ENCODE assay signal across 1 cellular context in the genomic region with DNA sequence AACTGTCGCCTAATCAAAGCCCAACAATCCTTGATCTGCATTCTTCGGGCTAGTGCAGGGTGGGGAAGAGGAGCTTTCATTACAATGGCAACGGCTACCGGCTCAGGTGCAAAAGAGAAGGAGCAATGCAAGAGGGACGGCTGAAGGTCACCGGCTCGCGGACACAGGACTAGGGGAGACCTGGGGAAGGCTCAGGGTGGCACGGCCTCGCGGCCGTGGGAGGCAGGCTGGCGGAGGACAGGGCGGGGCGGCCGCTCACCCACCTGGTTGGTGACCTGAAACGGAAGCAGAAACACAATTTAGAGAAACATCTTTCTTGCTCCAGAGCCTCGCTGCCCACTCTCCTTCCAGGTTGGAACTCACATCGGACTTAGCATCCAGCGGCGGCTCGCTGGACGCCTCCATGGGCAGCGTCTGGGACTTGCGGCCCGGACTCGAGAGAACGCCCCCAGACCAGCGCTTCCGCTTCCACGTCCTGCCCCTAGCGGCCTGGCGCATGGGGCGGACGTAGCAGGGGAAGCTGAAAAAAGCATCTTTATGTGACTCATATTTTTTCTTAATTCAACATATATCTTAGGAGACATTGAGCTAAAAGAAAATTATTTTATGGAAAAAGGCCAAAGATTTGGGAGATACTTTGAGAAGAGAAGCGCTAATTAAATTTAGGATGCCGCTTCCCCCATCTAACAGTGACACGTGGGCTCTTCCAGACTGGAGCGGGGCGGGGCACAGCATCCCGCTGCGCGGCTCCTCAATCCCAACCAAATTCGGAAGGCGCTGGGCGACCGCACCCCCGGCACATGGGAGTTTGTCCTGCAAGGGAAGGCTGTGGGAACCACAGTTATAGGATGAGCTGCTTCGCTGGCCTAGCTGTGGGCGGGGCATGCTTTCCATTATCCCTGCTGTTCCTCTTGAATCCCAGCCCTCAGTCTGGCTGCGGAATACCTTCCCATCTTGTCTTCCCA.
TF ChIP-seq lines count a peak whose summit lies in the region.

A gene (minus strand): TSS at position 441 of the 965 bp plus-strand sequence. CDS start 36 bp downstream, at position 405.

TF ChIP-seq in HepG2, 621 proteins besides CTCF, POLR2A, EP300 and RAD21 (continued from another document and continues in another):
- TF ChIP-seq, protein P1, sequence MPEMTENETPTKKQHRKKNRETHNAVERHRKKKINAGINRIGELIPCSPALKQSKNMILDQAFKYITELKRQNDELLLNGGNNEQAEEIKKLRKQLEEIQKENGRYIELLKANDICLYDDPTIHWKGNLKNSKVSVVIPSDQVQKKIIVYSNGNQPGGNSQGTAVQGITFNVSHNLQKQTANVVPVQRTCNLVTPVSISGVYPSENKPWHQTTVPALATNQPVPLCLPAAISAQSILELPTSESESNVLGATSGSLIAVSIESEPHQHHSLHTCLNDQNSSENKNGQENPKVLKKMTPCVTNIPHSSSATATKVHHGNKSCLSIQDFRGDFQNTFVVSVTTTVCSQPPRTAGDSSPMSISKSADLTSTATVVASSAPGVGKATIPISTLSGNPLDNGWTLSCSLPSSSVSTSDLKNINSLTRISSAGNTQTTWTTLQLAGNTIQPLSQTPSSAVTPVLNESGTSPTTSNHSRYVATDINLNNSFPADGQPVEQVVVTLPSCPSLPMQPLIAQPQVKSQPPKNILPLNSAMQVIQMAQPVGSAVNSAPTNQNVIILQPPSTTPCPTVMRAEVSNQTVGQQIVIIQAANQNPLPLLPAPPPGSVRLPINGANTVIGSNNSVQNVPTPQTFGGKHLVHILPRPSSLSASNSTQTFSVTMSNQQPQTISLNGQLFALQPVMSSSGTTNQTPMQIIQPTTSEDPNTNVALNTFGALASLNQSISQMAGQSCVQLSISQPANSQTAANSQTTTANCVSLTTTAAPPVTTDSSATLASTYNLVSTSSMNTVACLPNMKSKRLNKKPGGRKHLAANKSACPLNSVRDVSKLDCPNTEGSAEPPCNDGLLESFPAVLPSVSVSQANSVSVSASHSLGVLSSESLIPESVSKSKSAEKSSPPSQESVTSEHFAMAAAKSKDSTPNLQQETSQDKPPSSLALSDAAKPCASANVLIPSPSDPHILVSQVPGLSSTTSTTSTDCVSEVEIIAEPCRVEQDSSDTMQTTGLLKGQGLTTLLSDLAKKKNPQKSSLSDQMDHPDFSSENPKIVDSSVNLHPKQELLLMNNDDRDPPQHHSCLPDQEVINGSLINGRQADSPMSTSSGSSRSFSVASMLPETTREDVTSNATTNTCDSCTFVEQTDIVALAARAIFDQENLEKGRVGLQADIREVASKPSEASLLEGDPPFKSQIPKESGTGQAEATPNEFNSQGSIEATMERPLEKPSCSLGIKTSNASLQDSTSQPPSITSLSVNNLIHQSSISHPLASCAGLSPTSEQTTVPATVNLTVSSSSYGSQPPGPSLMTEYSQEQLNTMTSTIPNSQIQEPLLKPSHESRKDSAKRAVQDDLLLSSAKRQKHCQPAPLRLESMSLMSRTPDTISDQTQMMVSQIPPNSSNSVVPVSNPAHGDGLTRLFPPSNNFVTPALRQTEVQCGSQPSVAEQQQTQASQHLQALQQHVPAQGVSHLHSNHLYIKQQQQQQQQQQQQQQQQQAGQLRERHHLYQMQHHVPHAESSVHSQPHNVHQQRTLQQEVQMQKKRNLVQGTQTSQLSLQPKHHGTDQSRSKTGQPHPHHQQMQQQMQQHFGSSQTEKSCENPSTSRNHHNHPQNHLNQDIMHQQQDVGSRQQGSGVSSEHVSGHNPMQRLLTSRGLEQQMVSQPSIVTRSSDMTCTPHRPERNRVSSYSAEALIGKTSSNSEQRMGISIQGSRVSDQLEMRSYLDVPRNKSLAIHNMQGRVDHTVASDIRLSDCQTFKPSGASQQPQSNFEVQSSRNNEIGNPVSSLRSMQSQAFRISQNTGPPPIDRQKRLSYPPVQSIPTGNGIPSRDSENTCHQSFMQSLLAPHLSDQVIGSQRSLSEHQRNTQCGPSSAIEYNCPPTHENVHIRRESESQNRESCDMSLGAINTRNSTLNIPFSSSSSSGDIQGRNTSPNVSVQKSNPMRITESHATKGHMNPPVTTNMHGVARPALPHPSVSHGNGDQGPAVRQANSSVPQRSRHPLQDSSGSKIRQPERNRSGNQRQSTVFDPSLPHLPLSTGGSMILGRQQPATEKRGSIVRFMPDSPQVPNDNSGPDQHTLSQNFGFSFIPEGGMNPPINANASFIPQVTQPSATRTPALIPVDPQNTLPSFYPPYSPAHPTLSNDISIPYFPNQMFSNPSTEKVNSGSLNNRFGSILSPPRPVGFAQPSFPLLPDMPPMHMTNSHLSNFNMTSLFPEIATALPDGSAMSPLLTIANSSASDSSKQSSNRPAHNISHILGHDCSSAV (CRISPR knock-in tag; IDR thresholded peaks at IDR 0.05; ENCODE audit: borderline replicate concordance), result no peak
- TF ChIP-seq ESRRA (CRISPR knock-in tag; IDR thresholded peaks at IDR 0.05; ENCODE audit: low read depth), result 0 out of 2 replicates have a peak, but pooled peaks have one; percentile 51
- no peak for TF ChIP-seq ZSCAN31 (CRISPR knock-in tag; IDR thresholded peaks at IDR 0.05; ENCODE audit: low read depth)
- TF ChIP-seq RCOR2 (CRISPR knock-in tag; IDR thresholded peaks at IDR 0.05), result no peak
- no peak for TF ChIP-seq FIP1L1 (IDR thresholded peaks at IDR 0.05; ENCODE audit: borderline replicate concordance, insufficient read depth, low read depth, low read length)
- TF ChIP-seq PITX1 (CRISPR knock-in tag; IDR thresholded peaks at IDR 0.05), result no peak
- TF ChIP-seq, protein P2, sequence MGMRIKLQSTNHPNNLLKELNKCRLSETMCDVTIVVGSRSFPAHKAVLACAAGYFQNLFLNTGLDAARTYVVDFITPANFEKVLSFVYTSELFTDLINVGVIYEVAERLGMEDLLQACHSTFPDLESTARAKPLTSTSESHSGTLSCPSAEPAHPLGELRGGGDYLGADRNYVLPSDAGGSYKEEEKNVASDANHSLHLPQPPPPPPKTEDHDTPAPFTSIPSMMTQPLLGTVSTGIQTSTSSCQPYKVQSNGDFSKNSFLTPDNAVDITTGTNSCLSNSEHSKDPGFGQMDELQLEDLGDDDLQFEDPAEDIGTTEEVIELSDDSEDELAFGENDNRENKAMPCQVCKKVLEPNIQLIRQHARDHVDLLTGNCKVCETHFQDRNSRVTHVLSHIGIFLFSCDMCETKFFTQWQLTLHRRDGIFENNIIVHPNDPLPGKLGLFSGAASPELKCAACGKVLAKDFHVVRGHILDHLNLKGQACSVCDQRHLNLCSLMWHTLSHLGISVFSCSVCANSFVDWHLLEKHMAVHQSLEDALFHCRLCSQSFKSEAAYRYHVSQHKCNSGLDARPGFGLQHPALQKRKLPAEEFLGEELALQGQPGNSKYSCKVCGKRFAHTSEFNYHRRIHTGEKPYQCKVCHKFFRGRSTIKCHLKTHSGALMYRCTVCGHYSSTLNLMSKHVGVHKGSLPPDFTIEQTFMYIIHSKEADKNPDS (CRISPR knock-in tag; IDR thresholded peaks at IDR 0.05), result no peak; the same call in 1 of the 2 replicates
- TF ChIP-seq ZFAT (CRISPR knock-in tag; conservative IDR thresholded peaks at IDR 0.05), result no peak
- TF ChIP-seq ZFP82 (CRISPR knock-in tag; IDR thresholded peaks at IDR 0.05; ENCODE audit: borderline replicate concordance), result no peak
- TF ChIP-seq, protein P3, sequence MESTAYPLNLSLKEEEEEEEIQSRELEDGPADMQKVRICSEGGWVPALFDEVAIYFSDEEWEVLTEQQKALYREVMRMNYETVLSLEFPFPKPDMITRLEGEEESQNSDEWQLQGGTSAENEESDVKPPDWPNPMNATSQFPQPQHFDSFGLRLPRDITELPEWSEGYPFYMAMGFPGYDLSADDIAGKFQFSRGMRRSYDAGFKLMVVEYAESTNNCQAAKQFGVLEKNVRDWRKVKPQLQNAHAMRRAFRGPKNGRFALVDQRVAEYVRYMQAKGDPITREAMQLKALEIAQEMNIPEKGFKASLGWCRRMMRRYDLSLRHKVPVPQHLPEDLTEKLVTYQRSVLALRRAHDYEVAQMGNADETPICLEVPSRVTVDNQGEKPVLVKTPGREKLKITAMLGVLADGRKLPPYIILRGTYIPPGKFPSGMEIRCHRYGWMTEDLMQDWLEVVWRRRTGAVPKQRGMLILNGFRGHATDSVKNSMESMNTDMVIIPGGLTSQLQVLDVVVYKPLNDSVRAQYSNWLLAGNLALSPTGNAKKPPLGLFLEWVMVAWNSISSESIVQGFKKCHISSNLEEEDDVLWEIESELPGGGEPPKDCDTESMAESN (CRISPR knock-in tag; conservative IDR thresholded peaks at IDR 0.05), result peak; percentile 64; the same call in 1 of the 2 replicates
- TF ChIP-seq NPAS2 (CRISPR knock-in tag; IDR thresholded peaks at IDR 0.05; ENCODE audit: borderline replicate concordance), result no peak
- TF ChIP-seq, protein P4, sequence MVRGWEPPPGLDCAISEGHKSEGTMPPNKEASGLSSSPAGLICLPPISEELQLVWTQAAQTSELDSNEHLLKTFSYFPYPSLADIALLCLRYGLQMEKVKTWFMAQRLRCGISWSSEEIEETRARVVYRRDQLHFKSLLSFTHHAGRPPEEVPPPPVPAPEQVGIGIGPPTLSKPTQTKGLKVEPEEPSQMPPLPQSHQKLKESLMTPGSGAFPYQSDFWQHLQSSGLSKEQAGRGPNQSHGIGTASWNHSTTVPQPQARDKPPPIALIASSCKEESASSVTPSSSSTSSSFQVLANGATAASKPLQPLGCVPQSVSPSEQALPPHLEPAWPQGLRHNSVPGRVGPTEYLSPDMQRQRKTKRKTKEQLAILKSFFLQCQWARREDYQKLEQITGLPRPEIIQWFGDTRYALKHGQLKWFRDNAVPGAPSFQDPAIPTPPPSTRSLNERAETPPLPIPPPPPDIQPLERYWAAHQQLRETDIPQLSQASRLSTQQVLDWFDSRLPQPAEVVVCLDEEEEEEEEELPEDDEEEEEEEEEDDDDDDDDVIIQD (CRISPR knock-in tag; IDR thresholded peaks at IDR 0.05; ENCODE audit: low read depth), result no peak; the same call in 1 of the 2 replicates
- no peak for TF ChIP-seq CC2D1A (CRISPR knock-in tag; IDR thresholded peaks at IDR 0.05)
- TF ChIP-seq ZNF615 (CRISPR knock-in tag; IDR thresholded peaks at IDR 0.05; ENCODE audit: borderline replicate concordance), result peak; percentile 49; the same call in 1 of the 2 replicates
- peak; percentile 27; the same call in 1 of the 2 replicates for TF ChIP-seq FOXO1 (CRISPR knock-in tag; IDR thresholded peaks at IDR 0.05)
- peak; percentile 84 for TF ChIP-seq PHF20 (CRISPR knock-in tag; IDR thresholded peaks at IDR 0.05)
- peak; percentile 10; the same call in 1 of the 2 replicates for TF ChIP-seq RXRB (CRISPR knock-in tag; IDR thresholded peaks at IDR 0.05; ENCODE audit: borderline replicate concordance)
- no peak for TF ChIP-seq ZNF816 (CRISPR knock-in tag; IDR thresholded peaks at IDR 0.05; ENCODE audit: borderline replicate concordance)
- no peak for TF ChIP-seq ZNF207 (IDR thresholded peaks at IDR 0.05; ENCODE audit: borderline replicate concordance)
- TF ChIP-seq, protein P5, sequence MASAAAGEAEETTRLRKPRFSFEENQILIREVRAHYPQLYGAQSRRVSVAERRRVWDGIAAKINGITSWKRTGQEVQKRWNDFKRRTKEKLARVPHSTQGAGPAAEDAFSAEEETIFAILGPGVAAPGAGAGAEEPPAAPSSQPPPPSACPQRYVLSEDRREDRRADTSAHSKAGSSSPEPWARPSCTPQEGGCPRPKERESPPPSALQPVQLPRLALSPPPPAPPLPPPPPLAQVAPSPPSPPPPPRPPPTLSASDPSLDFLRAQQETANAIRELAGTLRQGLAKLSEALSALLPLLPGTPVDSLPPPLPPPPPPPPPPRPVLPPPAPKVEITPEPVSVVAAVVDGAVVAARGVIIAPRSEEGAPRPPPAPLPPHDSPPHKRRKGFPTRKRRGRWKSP (CRISPR knock-in tag; IDR thresholded peaks at IDR 0.05), result peak; percentile 53; the same call in 1 of the 2 replicates
- no peak for TF ChIP-seq SRSF1 (optimal IDR thresholded peaks at IDR 0.05; ENCODE audit: low read depth, low read length)
- no peak for TF ChIP-seq ZNF20 (CRISPR knock-in tag; IDR thresholded peaks at IDR 0.05)
- TF ChIP-seq HMG20A (CRISPR knock-in tag; IDR thresholded peaks at IDR 0.05; ENCODE audit: borderline replicate concordance), result no peak
- no peak; the same call in 1 of the 2 replicates for TF ChIP-seq WIZ (CRISPR knock-in tag; IDR thresholded peaks at IDR 0.05)
- no peak for TF ChIP-seq ZBTB3 (CRISPR knock-in tag; IDR thresholded peaks at IDR 0.05; ENCODE audit: borderline replicate concordance, low read depth)
- no peak for TF ChIP-seq ZNF672 (CRISPR knock-in tag; IDR thresholded peaks at IDR 0.05)
- TF ChIP-seq, protein P6, sequence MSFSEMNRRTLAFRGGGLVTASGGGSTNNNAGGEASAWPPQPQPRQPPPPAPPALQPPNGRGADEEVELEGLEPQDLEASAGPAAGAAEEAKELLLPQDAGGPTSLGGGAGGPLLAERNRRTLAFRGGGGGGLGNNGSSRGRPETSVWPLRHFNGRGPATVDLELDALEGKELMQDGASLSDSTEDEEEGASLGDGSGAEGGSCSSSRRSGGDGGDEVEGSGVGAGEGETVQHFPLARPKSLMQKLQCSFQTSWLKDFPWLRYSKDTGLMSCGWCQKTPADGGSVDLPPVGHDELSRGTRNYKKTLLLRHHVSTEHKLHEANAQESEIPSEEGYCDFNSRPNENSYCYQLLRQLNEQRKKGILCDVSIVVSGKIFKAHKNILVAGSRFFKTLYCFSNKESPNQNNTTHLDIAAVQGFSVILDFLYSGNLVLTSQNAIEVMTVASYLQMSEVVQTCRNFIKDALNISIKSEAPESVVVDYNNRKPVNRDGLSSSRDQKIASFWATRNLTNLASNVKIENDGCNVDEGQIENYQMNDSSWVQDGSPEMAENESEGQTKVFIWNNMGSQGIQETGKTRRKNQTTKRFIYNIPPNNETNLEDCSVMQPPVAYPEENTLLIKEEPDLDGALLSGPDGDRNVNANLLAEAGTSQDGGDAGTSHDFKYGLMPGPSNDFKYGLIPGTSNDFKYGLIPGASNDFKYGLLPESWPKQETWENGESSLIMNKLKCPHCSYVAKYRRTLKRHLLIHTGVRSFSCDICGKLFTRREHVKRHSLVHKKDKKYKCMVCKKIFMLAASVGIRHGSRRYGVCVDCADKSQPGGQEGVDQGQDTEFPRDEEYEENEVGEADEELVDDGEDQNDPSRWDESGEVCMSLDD (CRISPR knock-in tag; IDR thresholded peaks at IDR 0.05; ENCODE audit: borderline replicate concordance), result no peak
- TF ChIP-seq, protein P7, sequence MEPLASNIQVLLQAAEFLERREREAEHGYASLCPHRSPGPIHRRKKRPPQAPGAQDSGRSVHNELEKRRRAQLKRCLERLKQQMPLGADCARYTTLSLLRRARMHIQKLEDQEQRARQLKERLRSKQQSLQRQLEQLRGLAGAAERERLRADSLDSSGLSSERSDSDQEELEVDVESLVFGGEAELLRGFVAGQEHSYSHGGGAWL (CRISPR knock-in tag; IDR thresholded peaks at IDR 0.05), result peak; percentile 60
- no peak for TF ChIP-seq MED8 (CRISPR knock-in tag; IDR thresholded peaks at IDR 0.05; ENCODE audit: insufficient replicate concordance)
- no peak for TF ChIP-seq ZNF136 (CRISPR knock-in tag; IDR thresholded peaks at IDR 0.05; ENCODE audit: low read depth)
- no peak for TF ChIP-seq ZNF652 (CRISPR knock-in tag; IDR thresholded peaks at IDR 0.05; ENCODE audit: borderline replicate concordance, low read depth)
- no peak for TF ChIP-seq NR2F1 (CRISPR knock-in tag; IDR thresholded peaks at IDR 0.05)
- TF ChIP-seq, protein P8, sequence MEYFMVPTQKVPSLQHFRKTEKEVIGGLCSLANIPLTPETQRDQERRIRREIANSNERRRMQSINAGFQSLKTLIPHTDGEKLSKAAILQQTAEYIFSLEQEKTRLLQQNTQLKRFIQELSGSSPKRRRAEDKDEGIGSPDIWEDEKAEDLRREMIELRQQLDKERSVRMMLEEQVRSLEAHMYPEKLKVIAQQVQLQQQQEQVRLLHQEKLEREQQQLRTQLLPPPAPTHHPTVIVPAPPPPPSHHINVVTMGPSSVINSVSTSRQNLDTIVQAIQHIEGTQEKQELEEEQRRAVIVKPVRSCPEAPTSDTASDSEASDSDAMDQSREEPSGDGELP (IDR thresholded peaks at IDR 0.05; ENCODE audit: borderline replicate concordance, low read depth), result no peak
- TF ChIP-seq SOX6 (IDR thresholded peaks at IDR 0.05), result no peak
- peak; percentile 36; the same call in 1 of the 2 replicates for TF ChIP-seq SOX6 (CRISPR knock-in tag; IDR thresholded peaks at IDR 0.05)
- no peak for TF ChIP-seq KLF13 (CRISPR knock-in tag; IDR thresholded peaks at IDR 0.05)
